In the genomic region with DNA sequence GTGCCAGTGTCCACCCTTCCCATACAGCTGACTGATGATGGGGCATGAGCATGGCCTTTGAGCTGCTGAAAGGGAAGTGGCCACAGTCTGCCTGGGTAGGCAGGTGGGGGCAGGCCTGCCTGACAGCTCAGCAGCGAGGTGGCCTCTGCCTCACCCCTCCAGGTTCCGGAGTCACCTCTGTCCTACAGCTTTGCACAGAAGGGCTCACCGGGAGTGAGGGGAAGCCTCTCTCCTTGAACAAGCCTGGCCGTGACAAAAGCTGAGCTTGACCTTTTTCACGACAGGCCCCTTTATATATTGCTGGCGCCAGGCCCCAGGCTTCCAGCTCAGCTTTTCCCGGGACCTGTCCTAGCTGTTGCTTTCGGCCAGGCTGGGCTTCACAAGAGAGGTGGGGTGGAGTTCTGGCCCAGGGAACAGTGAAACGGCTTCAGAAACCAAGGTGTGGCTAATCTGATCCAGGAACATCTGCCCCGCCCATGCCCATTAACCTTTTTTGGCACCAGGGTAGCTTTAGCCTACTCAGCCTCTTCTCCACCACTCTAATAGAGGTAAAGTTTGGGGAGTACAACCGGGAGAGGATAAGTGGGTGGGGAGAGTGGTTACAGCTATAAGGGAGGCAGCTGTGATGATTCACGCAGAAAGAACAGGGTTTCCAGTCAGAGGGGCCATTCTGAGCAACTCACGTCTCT, we compare ENCODE assay signal across 1 cellular context.
A peak's percentile ranks its signal among the peaks of the same experiment; 100 is the strongest.
TF ChIP-seq lines count a peak whose summit lies in the region.

No MANE protein-coding gene starts in this region.

TF ChIP-seq in K562, 482 proteins besides CTCF, POLR2A, EP300 and RAD21 (continued from another document and continues in another):
- TF ChIP-seq, protein P1, sequence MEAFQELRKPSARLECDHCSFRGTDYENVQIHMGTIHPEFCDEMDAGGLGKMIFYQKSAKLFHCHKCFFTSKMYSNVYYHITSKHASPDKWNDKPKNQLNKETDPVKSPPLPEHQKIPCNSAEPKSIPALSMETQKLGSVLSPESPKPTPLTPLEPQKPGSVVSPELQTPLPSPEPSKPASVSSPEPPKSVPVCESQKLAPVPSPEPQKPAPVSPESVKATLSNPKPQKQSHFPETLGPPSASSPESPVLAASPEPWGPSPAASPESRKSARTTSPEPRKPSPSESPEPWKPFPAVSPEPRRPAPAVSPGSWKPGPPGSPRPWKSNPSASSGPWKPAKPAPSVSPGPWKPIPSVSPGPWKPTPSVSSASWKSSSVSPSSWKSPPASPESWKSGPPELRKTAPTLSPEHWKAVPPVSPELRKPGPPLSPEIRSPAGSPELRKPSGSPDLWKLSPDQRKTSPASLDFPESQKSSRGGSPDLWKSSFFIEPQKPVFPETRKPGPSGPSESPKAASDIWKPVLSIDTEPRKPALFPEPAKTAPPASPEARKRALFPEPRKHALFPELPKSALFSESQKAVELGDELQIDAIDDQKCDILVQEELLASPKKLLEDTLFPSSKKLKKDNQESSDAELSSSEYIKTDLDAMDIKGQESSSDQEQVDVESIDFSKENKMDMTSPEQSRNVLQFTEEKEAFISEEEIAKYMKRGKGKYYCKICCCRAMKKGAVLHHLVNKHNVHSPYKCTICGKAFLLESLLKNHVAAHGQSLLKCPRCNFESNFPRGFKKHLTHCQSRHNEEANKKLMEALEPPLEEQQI (IDR thresholded peaks at IDR 0.05), result no peak
- TF ChIP-seq NFATC3 (IDR thresholded peaks at IDR 0.05) (no peak), ZNF77 (CRISPR knock-in tag; IDR thresholded peaks at IDR 0.05) (no peak), NRF1 (conservative IDR thresholded peaks at IDR 0.05 in 1 of 2, IDR thresholded peaks at IDR 0.05 in 1 of 2) (peak in 1 of 2 experiments; percentile 55; a peak in 3 of 4 replicates), NFIC (IDR thresholded peaks at IDR 0.05) (no peak), ATF1 (CRISPR knock-in tag; IDR thresholded peaks at IDR 0.05) (no peak), ATF1 (tag; IDR thresholded peaks at IDR 0.05) (no peak), CAMTA2 (CRISPR knock-in tag; conservative IDR thresholded peaks at IDR 0.05) (no peak), ZNF696 (CRISPR knock-in tag; conservative IDR thresholded peaks at IDR 0.05) (no peak), TAF1 (IDR thresholded peaks at IDR 0.05; ENCODE audit: control insufficient read depth, extremely low read depth, insufficient read depth, low read length, severe bottlenecking) (no peak), POLR2G (IDR thresholded peaks at IDR 0.05; ENCODE audit: low read depth, low read length) (no peak), LARP7 (IDR thresholded peaks at IDR 0.05) (no peak), KDM1A (IDR thresholded peaks at IDR 0.05) (no peak), XRCC3 (IDR thresholded peaks at IDR 0.05) (no peak), XRCC4 (IDR thresholded peaks at IDR 0.05; ENCODE audit: extremely low read depth, insufficient read depth, insufficient read length) (no peak), BRCA1 (IDR thresholded peaks at IDR 0.05) (no peak), BRCA1 (CRISPR knock-in tag; IDR thresholded peaks at IDR 0.05) (no peak), ZBTB17 (CRISPR knock-in tag; IDR thresholded peaks at IDR 0.05) (0 out of 2 replicates have a peak, but pooled peaks have one; percentile 32), MAZ (CRISPR knock-in tag; conservative IDR thresholded peaks at IDR 0.05 in 1 of 2, IDR thresholded peaks at IDR 0.05 in 1 of 2) (peak in 1 of 2 experiments; percentile 38; a peak in 1 of 4 replicates), ZNF785 (CRISPR knock-in tag; IDR thresholded peaks at IDR 0.05) (no peak), NONO (IDR thresholded peaks at IDR 0.05; ENCODE audit: low read depth in 2 of 2, low read length in 1 of 2) (no peak), FOXP1 (CRISPR knock-in tag; IDR thresholded peaks at IDR 0.05) (no peak), CHD2 (IDR thresholded peaks at IDR 0.05; ENCODE audit: low read depth, low read length) (no peak), GATAD2A (IDR thresholded peaks at IDR 0.05) (no peak), TCF7 (IDR thresholded peaks at IDR 0.05; ENCODE audit: borderline replicate concordance) (no peak), CBFB (CRISPR knock-in tag; IDR thresholded peaks at IDR 0.05) (no peak), ZEB2 (IDR thresholded peaks at IDR 0.05) (0 out of 2 replicates have a peak, but pooled peaks have one; percentile 12), NFRKB (IDR thresholded peaks at IDR 0.05; ENCODE audit: low read depth) (no peak), SRSF7 (optimal IDR thresholded peaks at IDR 0.05; ENCODE audit: low read depth, low read length) (no peak), PCBP2 (IDR thresholded peaks at IDR 0.05; ENCODE audit: low read depth, low read length, poor library complexity, severe bottlenecking) (no peak), TOE1 (IDR thresholded peaks at IDR 0.05; ENCODE audit: borderline replicate concordance) (no peak), TOE1 (CRISPR knock-in tag; IDR thresholded peaks at IDR 0.05; ENCODE audit: borderline replicate concordance, low read depth) (no peak), MTA3 (IDR thresholded peaks at IDR 0.05; ENCODE audit: borderline replicate concordance) (peak; percentile 26; the same call in 1 of the 2 replicates)
- TF ChIP-seq, protein P2, sequence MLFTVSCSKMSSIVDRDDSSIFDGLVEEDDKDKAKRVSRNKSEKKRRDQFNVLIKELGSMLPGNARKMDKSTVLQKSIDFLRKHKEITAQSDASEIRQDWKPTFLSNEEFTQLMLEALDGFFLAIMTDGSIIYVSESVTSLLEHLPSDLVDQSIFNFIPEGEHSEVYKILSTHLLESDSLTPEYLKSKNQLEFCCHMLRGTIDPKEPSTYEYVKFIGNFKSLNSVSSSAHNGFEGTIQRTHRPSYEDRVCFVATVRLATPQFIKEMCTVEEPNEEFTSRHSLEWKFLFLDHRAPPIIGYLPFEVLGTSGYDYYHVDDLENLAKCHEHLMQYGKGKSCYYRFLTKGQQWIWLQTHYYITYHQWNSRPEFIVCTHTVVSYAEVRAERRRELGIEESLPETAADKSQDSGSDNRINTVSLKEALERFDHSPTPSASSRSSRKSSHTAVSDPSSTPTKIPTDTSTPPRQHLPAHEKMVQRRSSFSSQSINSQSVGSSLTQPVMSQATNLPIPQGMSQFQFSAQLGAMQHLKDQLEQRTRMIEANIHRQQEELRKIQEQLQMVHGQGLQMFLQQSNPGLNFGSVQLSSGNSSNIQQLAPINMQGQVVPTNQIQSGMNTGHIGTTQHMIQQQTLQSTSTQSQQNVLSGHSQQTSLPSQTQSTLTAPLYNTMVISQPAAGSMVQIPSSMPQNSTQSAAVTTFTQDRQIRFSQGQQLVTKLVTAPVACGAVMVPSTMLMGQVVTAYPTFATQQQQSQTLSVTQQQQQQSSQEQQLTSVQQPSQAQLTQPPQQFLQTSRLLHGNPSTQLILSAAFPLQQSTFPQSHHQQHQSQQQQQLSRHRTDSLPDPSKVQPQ (CRISPR knock-in tag; IDR thresholded peaks at IDR 0.05; ENCODE audit: borderline replicate concordance), result no peak
- TF ChIP-seq, protein P3, sequence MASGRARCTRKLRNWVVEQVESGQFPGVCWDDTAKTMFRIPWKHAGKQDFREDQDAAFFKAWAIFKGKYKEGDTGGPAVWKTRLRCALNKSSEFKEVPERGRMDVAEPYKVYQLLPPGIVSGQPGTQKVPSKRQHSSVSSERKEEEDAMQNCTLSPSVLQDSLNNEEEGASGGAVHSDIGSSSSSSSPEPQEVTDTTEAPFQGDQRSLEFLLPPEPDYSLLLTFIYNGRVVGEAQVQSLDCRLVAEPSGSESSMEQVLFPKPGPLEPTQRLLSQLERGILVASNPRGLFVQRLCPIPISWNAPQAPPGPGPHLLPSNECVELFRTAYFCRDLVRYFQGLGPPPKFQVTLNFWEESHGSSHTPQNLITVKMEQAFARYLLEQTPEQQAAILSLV (tag; IDR thresholded peaks at IDR 0.05), result no peak
- TF ChIP-seq, protein P4, sequence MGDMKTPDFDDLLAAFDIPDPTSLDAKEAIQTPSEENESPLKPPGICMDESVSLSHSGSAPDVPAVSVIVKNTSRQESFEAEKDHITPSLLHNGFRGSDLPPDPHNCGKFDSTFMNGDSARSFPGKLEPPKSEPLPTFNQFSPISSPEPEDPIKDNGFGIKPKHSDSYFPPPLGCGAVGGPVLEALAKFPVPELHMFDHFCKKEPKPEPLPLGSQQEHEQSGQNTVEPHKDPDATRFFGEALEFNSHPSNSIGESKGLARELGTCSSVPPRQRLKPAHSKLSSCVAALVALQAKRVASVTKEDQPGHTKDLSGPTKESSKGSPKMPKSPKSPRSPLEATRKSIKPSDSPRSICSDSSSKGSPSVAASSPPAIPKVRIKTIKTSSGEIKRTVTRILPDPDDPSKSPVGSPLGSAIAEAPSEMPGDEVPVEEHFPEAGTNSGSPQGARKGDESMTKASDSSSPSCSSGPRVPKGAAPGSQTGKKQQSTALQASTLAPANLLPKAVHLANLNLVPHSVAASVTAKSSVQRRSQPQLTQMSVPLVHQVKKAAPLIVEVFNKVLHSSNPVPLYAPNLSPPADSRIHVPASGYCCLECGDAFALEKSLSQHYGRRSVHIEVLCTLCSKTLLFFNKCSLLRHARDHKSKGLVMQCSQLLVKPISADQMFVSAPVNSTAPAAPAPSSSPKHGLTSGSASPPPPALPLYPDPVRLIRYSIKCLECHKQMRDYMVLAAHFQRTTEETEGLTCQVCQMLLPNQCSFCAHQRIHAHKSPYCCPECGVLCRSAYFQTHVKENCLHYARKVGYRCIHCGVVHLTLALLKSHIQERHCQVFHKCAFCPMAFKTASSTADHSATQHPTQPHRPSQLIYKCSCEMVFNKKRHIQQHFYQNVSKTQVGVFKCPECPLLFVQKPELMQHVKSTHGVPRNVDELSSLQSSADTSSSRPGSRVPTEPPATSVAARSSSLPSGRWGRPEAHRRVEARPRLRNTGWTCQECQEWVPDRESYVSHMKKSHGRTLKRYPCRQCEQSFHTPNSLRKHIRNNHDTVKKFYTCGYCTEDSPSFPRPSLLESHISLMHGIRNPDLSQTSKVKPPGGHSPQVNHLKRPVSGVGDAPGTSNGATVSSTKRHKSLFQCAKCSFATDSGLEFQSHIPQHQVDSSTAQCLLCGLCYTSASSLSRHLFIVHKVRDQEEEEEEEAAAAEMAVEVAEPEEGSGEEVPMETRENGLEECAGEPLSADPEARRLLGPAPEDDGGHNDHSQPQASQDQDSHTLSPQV (IDR thresholded peaks at IDR 0.05), result 0 out of 2 replicates have a peak, but pooled peaks have one; percentile 16
- TF ChIP-seq, protein P5, sequence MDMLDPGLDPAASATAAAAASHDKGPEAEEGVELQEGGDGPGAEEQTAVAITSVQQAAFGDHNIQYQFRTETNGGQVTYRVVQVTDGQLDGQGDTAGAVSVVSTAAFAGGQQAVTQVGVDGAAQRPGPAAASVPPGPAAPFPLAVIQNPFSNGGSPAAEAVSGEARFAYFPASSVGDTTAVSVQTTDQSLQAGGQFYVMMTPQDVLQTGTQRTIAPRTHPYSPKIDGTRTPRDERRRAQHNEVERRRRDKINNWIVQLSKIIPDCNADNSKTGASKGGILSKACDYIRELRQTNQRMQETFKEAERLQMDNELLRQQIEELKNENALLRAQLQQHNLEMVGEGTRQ (CRISPR knock-in tag; IDR thresholded peaks at IDR 0.05), result no peak
- TF ChIP-seq, protein P6, sequence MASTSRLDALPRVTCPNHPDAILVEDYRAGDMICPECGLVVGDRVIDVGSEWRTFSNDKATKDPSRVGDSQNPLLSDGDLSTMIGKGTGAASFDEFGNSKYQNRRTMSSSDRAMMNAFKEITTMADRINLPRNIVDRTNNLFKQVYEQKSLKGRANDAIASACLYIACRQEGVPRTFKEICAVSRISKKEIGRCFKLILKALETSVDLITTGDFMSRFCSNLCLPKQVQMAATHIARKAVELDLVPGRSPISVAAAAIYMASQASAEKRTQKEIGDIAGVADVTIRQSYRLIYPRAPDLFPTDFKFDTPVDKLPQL (IDR thresholded peaks at IDR 0.05; ENCODE audit: extremely low read depth, insufficient read length), result no peak
- TF ChIP-seq, protein P7, sequence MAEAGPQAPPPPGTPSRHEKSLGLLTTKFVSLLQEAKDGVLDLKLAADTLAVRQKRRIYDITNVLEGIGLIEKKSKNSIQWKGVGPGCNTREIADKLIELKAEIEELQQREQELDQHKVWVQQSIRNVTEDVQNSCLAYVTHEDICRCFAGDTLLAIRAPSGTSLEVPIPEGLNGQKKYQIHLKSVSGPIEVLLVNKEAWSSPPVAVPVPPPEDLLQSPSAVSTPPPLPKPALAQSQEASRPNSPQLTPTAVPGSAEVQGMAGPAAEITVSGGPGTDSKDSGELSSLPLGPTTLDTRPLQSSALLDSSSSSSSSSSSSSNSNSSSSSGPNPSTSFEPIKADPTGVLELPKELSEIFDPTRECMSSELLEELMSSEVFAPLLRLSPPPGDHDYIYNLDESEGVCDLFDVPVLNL (CRISPR knock-in tag; IDR thresholded peaks at IDR 0.05; ENCODE audit: low read depth), result no peak
- TF ChIP-seq, protein P8, sequence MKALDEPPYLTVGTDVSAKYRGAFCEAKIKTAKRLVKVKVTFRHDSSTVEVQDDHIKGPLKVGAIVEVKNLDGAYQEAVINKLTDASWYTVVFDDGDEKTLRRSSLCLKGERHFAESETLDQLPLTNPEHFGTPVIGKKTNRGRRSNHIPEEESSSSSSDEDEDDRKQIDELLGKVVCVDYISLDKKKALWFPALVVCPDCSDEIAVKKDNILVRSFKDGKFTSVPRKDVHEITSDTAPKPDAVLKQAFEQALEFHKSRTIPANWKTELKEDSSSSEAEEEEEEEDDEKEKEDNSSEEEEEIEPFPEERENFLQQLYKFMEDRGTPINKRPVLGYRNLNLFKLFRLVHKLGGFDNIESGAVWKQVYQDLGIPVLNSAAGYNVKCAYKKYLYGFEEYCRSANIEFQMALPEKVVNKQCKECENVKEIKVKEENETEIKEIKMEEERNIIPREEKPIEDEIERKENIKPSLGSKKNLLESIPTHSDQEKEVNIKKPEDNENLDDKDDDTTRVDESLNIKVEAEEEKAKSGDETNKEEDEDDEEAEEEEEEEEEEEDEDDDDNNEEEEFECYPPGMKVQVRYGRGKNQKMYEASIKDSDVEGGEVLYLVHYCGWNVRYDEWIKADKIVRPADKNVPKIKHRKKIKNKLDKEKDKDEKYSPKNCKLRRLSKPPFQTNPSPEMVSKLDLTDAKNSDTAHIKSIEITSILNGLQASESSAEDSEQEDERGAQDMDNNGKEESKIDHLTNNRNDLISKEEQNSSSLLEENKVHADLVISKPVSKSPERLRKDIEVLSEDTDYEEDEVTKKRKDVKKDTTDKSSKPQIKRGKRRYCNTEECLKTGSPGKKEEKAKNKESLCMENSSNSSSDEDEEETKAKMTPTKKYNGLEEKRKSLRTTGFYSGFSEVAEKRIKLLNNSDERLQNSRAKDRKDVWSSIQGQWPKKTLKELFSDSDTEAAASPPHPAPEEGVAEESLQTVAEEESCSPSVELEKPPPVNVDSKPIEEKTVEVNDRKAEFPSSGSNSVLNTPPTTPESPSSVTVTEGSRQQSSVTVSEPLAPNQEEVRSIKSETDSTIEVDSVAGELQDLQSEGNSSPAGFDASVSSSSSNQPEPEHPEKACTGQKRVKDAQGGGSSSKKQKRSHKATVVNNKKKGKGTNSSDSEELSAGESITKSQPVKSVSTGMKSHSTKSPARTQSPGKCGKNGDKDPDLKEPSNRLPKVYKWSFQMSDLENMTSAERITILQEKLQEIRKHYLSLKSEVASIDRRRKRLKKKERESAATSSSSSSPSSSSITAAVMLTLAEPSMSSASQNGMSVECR (CRISPR knock-in tag; IDR thresholded peaks at IDR 0.05), result 0 out of 2 replicates have a peak, but pooled peaks have one; percentile 11
- TF ChIP-seq, protein P9, sequence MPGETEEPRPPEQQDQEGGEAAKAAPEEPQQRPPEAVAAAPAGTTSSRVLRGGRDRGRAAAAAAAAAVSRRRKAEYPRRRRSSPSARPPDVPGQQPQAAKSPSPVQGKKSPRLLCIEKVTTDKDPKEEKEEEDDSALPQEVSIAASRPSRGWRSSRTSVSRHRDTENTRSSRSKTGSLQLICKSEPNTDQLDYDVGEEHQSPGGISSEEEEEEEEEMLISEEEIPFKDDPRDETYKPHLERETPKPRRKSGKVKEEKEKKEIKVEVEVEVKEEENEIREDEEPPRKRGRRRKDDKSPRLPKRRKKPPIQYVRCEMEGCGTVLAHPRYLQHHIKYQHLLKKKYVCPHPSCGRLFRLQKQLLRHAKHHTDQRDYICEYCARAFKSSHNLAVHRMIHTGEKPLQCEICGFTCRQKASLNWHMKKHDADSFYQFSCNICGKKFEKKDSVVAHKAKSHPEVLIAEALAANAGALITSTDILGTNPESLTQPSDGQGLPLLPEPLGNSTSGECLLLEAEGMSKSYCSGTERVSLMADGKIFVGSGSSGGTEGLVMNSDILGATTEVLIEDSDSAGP (CRISPR knock-in tag; IDR thresholded peaks at IDR 0.05), result no peak
